Comparison of ENCODE assay signal across 25 cellular contexts in genomic region chr16:1082952-1083675, GRCh38. TPM values are rescaled to one million over a fixed set of nuclear protein-coding genes. Genes with fewer than 3 reads are reported as not detected.
DNase-seq lines count a peak whose midpoint lies in the region; ATAC-seq, FAIRE-seq and TF ChIP-seq lines count a peak whose summit lies in the region.
"Had no signal": no experiment of that assay in that cellular context is flagged by ENCODE, and none has a peak within 500 bp of the region (broad histone marks: within the 10 kb centered on the region; RNA-seq: fewer than 3 reads in every experiment).

No MANE protein-coding gene starts in this region.

- intact Hi-C loops in HepG2 (cut with micrococcal nuclease; ENCODE audit: unreplicated experiment): no loop called here
- intact Hi-C loops in right lobe of liver (cut with DNase I): no loop called here
- intact Hi-C loops in PC-3 (cut with micrococcal nuclease): no loop called here

- no peaks in the 10 kb centered on the region for H3F3A ChIP-seq in PC-3 (ENCODE audit: low read length, unreplicated experiment)

- in situ Hi-C loops in HepG2 (cut with HindIII; ENCODE audit: extremely low pct_ligation_motif_present, low pct_unique_long_range_greater_than_20kb): no loop called here

- H3K9ac ChIP-seq in HepG2 (ENCODE audit: insufficient read depth, low read depth, low read length) (peak overlapping the region; percentile 46), PC-3 (ENCODE audit: low read length) (peak overlapping the region; percentile 49; the same call in 1 of the 2 replicates)

- peak; percentile 6; the same call in 2 of the 3 replicates for ATAC-seq in HepG2
- ATAC-seq in right lobe of liver: no peak
- ATAC-seq in PC-3: peak; percentile 56
- no peak for ATAC-seq in GM18511 (IDR thresholded peaks at IDR 0.05; ENCODE audit: unreplicated experiment)
- ATAC-seq: activated CD4-positive, CD25-positive, alpha-beta regulatory T cell treated with anti-CD3 and anti-CD28 coated beads, Interleukin-2, amount 50 U/mL, for 24 hours; activated CD8-positive, alpha-beta T cell treated with anti-CD3 and anti-CD28 coated beads, Interleukin-2, amount 10 ng/mL, durations not matched to agents 7 days and 5 days; left lung; naive thymus-derived CD8-positive, alpha-beta T cell; stimulated activated naive CD8-positive, alpha-beta T cell treated with anti-CD3 and anti-CD28 coated beads, Interleukin-15, amount 100 ng/mL, for 72 hours had no signal

- H2AFZ ChIP-seq in HepG2 (ENCODE audit: low read length): no peak overlapping the region
- no peak overlapping the region for H2AFZ ChIP-seq in PC-3 (ENCODE audit: low read length)

- no peaks in the 10 kb centered on the region for H3K79me2 ChIP-seq in HepG2 (ENCODE audit: insufficient read depth, low read length)
- no peaks in the 10 kb centered on the region for H3K79me2 ChIP-seq in PC-3 (ENCODE audit: low read length)

- H3K9me2 ChIP-seq in PC-3 (replicated peaks; ENCODE audit: low read length): no peaks in the 10 kb centered on the region

- FAIRE-seq in HepG2 (lab: Jason Lieb, UNC): no peak
- FAIRE-seq in frontal cortex (lab: Jason Lieb, UNC): no peak
- FAIRE-seq: A204.1 had no signal

- peaks cover 11% of the 10 kb centered on the region for H3K9me3 Mint-ChIP-seq in glutamatergic neuron (ENCODE audit: unreplicated experiment)

- peaks cover 71% of the 10 kb centered on the region for H3K4me1 ChIP-seq in HepG2 (ENCODE audit: insufficient read depth, low read length)
- H3K4me1 ChIP-seq in right lobe of liver: peaks cover 0 to 23% (median 7%) of the 10 kb centered on the region in 4 donors
- H3K4me1 ChIP-seq in PC-3 (ENCODE audit: insufficient read depth, low read length): peaks cover 26% of the 10 kb centered on the region
- H3K4me1 ChIP-seq: left lung had no signal

- no peaks in the 10 kb centered on the region for H4K20me1 ChIP-seq in HepG2 (ENCODE audit: insufficient read depth, low read length)
- no peaks in the 10 kb centered on the region for H4K20me1 ChIP-seq in PC-3 (ENCODE audit: low read length)

- TF ChIP-seq CTCF in HepG2 (CRISPR knock-in tag; IDR thresholded peaks at IDR 0.05) (no peak), right lobe of liver (IDR thresholded peaks at IDR 0.05) (no peak), PC-3 (conservative IDR thresholded peaks at IDR 0.05; ENCODE audit: low read depth, low read length) (no peak), glutamatergic neuron (IDR thresholded peaks at IDR 0.05; ENCODE audit: partially characterized antibody, unreplicated experiment) (no peak)

- H3K27me3 ChIP-seq in HepG2 (ENCODE audit: control insufficient read depth in 1 of 2, insufficient read depth in 2 of 2, low read length in 2 of 2): peaks cover 0 to 16% of the 10 kb centered on the region in 2 experiments; a peak in 1 of 5 replicates
- no peaks in the 10 kb centered on the region for H3K27me3 ChIP-seq in right lobe of liver
- no peaks in the 10 kb centered on the region for H3K27me3 ChIP-seq in PC-3 (ENCODE audit: low read length)
- H3K27me3 ChIP-seq: cardiac muscle cell had no signal

- POLR2A ChIA-PET in HepG2 (lab: Yijun Ruan, JAX): interaction anchor here (1.0 to 3.6 kb wide), 3 partner anchors 8 to 14 kb away, joined by 4 to 14 read pairs (median 7); no protein-coding TSS in a partner anchor
- POLR2A ChIA-PET in PC-3 (lab: Charles Lee; ENCODE audit: unreplicated experiment): no interaction called here

- H3K9me3 ChIP-seq in HepG2 (ENCODE audit: low read length) (peaks cover 8% of the 10 kb centered on the region), right lobe of liver (no peaks in the 10 kb centered on the region), PC-3 (ENCODE audit: low read length) (0 out of 2 replicates have a peak, but pooled peaks cover 3% of the 10 kb centered on the region)

- peak overlapping the region; percentile 42 for H3K4me2 ChIP-seq in HepG2 (ENCODE audit: low read depth, low read length)
- H3K4me2 ChIP-seq in PC-3 (ENCODE audit: low read length): peak overlapping the region; percentile 50

- 0 out of 4 replicates have a peak, but pooled peaks of 1 of the 2 experiments have one; percentile 7 for TF ChIP-seq POLR2A in HepG2 (IDR thresholded peaks at IDR 0.05; ENCODE audit: insufficient read depth in 1 of 2, low read depth in 2 of 2, low read length in 2 of 2)
- no peak for TF ChIP-seq POLR2A in right lobe of liver (IDR thresholded peaks at IDR 0.05)

- H3K4me1 Mint-ChIP-seq in glutamatergic neuron (ENCODE audit: low read depth, unreplicated experiment): peaks cover under 1% of the 10 kb centered on the region
- H3K4me1 Mint-ChIP-seq: mesothelial cell of epicardium; naive thymus-derived CD8-positive, alpha-beta T cell; stimulated activated naive CD8-positive, alpha-beta T cell treated with anti-CD3 and anti-CD28 coated beads, Interleukin-15, amount 100 ng/mL, for 72 hours had no signal

- peaks cover 6% of the 10 kb centered on the region for H3K27me3 Mint-ChIP-seq in glutamatergic neuron (ENCODE audit: unreplicated experiment)

- WGBS in HepG2 (ENCODE audit: low lambda C conversion rate): 47% methylated on average over 6 of the region's 34 CpGs
- no CpG with 5 or more reads among the region's 34 CpGs for WGBS in right lobe of liver (ENCODE audit: insufficient coverage, low coverage, low lambda C conversion rate, missing lambda C conversion rate)

- TF ChIP-seq RAD21 in HepG2 (CRISPR knock-in tag; IDR thresholded peaks at IDR 0.05): no peak

- BruUV-seq in HepG2 (replicated peaks; lab: Mats Ljungman, UMichigan) (no TSS peak), PC-3 (replicated peaks; lab: Mats Ljungman, UMichigan) (no TSS peak)

- peaks cover 10% of the 10 kb centered on the region for H3K36me3 Mint-ChIP-seq in glutamatergic neuron (ENCODE audit: unreplicated experiment)
- H3K36me3 Mint-ChIP-seq: mesothelial cell of epicardium had no signal

- no peak overlapping the region for H3K4me3 Mint-ChIP-seq in glutamatergic neuron (ENCODE audit: unreplicated experiment)
- H3K4me3 Mint-ChIP-seq: activated CD8-positive, alpha-beta T cell treated with anti-CD3 and anti-CD28 coated beads, Interleukin-2, amount 10 ng/mL, durations not matched to agents 7 days and 5 days; mesothelial cell of epicardium; naive thymus-derived CD8-positive, alpha-beta T cell; stimulated activated naive CD8-positive, alpha-beta T cell treated with anti-CD3 and anti-CD28 coated beads, Interleukin-15, amount 100 ng/mL, for 72 hours had no signal

- H3K4me3 ChIP-seq in HepG2 (replicated peaks in 1 of 3; ENCODE audit: insufficient read depth in 1 of 3, low read depth in 2 of 3, low read length in 3 of 3): peak overlapping the region in 2 of 3 experiments; percentile 33 to 44; a peak in 3 of 6 replicates
- no peak overlapping the region for H3K4me3 ChIP-seq in right lobe of liver
- peak overlapping the region; percentile 17; the same call in 1 of the 2 replicates for H3K4me3 ChIP-seq in PC-3 (ENCODE audit: low read length)
- H3K4me3 ChIP-seq: cardiac muscle cell, left lung, tibial artery had no signal

- TF ChIP-seq EP300 in HepG2 (IDR thresholded peaks at IDR 0.05; ENCODE audit: low read depth in 2 of 2, low read length in 2 of 2) (no peak), HepG2 (CRISPR knock-in tag; IDR thresholded peaks at IDR 0.05; ENCODE audit: borderline replicate concordance) (no peak)

- CTCF ChIA-PET in HepG2 (lab: Yijun Ruan, JAX; ENCODE audit: low intra/inter-chr PET ratio, low total read pairs): no interaction called here
- CTCF ChIA-PET in PC-3 (lab: Charles Lee): no interaction called here

- H3K27ac ChIP-seq in HepG2 (ENCODE audit: extremely low read length, insufficient read depth, low read length): peak overlapping the region; percentile 70
- H3K27ac ChIP-seq in right lobe of liver: no peak overlapping the region
- H3K27ac ChIP-seq in PC-3 (ENCODE audit: low read length): peak overlapping the region; percentile 37
- H3K27ac ChIP-seq: cardiac muscle cell, left lung had no signal

- no peak overlapping the region for H3K27ac Mint-ChIP-seq in glutamatergic neuron (ENCODE audit: unreplicated experiment)
- H3K27ac Mint-ChIP-seq: activated CD8-positive, alpha-beta T cell treated with anti-CD3 and anti-CD28 coated beads, Interleukin-2, amount 10 ng/mL, durations not matched to agents 7 days and 5 days; mesothelial cell of epicardium; naive thymus-derived CD8-positive, alpha-beta T cell; stimulated activated naive CD8-positive, alpha-beta T cell treated with anti-CD3 and anti-CD28 coated beads, Interleukin-15, amount 100 ng/mL, for 72 hours had no signal

- H3K36me3 ChIP-seq in HepG2 (replicated peaks in 1 of 2; ENCODE audit: control insufficient read depth in 1 of 2, insufficient read depth in 2 of 2, low read length in 2 of 2) (no peaks in the 10 kb centered on the region), right lobe of liver (no peaks in the 10 kb centered on the region), PC-3 (ENCODE audit: low read depth, low read length) (no peaks in the 10 kb centered on the region)
- H3K36me3 ChIP-seq: BE2C, cardiac muscle cell, left lung, tibial artery had no signal

- DNase-seq in HepG2 (ENCODE audit: low spot score) (peak; percentile 49), right lobe of liver (no peak), PC-3 (peak; percentile 57), glutamatergic neuron (peak; percentile 18), GF-D8 (lab: John Stamatoyannopoulos, UW) (no peak), frontal cortex (ENCODE audit: low spot score in 2 of 2) (no peak), pons (ENCODE audit: low spot score) (no peak)
- DNase-seq: activated CD8-positive, alpha-beta T cell treated with anti-CD3 and anti-CD28 coated beads, Interleukin-2, amount 10 ng/mL, durations not matched to agents 7 days and 5 days; activated naive CD4-positive, alpha-beta T cell treated with Interleukin-2 at 50 U/mL for 16 hours; amygdala; BE2C; cortex of kidney; head of caudate nucleus; left lung; naive thymus-derived CD8-positive, alpha-beta T cell; NCI-H1417; NCI-H2107; stimulated activated naive CD8-positive, alpha-beta T cell treated with anti-CD3 and anti-CD28 coated beads, Interleukin-15, amount 100 ng/mL, for 72 hours; tibial artery had no signal

RNA-seq across cellular contexts. Expression of gene SSTR5, which starts 10.6 kb away (rescaled TPM):
- total RNA-seq in HepG2 (2016; rRNA removed; fragmentation: Illumina TruSeq; extraction: Trizol) (0.14 and 0.49 TPM in 2 replicates), right lobe of liver (not detected), PC-3 (2014; rRNA removed) (0.51 and 1.0 TPM in 2 replicates), glutamatergic neuron (ENCODE audit: unreplicated experiment) (1.3 TPM), frontal cortex (not detected)
- total RNA-seq in HepG2 (2016; cell fraction: cytosol; rRNA removed; fragmentation: Illumina TruSeq; extraction: Trizol; ENCODE audit: low read depth): 0.18 TPM in 1 of 2 replicates, not detected in the other
- 0.22 TPM in 1 of 2 replicates, not detected in the other for total RNA-seq in HepG2 (2016; cell fraction: insoluble cytoplasmic fraction; rRNA removed; fragmentation: Illumina TruSeq; extraction: Trizol)
- 0.14 and 0.15 TPM in 2 replicates for total RNA-seq in HepG2 (2016; cell fraction: membrane; rRNA removed; fragmentation: Illumina TruSeq; extraction: Trizol)
- total RNA-seq in HepG2 (2016; cell fraction: nucleus; rRNA removed; fragmentation: Illumina TruSeq; extraction: Trizol): not detected in 2 replicates
- 0.20 and 0.26 TPM in 2 replicates for polyA plus RNA-seq in HepG2 (2011; rRNA removed)
- 0.55 and 0.79 TPM in 2 replicates for polyA plus RNA-seq in HepG2 (2011; cell fraction: cytosol; rRNA removed)
- polyA plus RNA-seq in HepG2 (2011; cell fraction: nucleus; rRNA removed): 0.55 and 0.62 TPM in 2 replicates
- 1.3 and 2.0 TPM in 2 replicates for polyA plus RNA-seq in HepG2 (2012)
- not detected in 2 replicates for polyA plus RNA-seq in HepG2 (2016; cell fraction: cytosol; fragmentation: Illumina TruSeq; extraction: Trizol; ENCODE audit: low read depth)
- not detected in 2 replicates for polyA plus RNA-seq in HepG2 (2016; cell fraction: insoluble cytoplasmic fraction; fragmentation: Illumina TruSeq; extraction: Trizol; ENCODE audit: low read depth)
- 0.18 TPM in 1 of 2 replicates, not detected in the other for polyA plus RNA-seq in HepG2 (2016; cell fraction: membrane; fragmentation: Illumina TruSeq; extraction: Trizol; ENCODE audit: low read depth)
- polyA plus RNA-seq in HepG2 (2016; cell fraction: nucleus; fragmentation: Illumina TruSeq; extraction: Trizol; ENCODE audit: insufficient read depth, low read depth): 0.36 TPM in 1 of 2 replicates, not detected in the other
- 0.26 and 1.1 TPM in 2 replicates for polyA minus RNA-seq in HepG2 (2011; rRNA and poly(A)+ RNA removed; ENCODE audit: low replicate concordance)
- 0.44 and 0.59 TPM in 2 replicates for polyA minus RNA-seq in HepG2 (2011; cell fraction: cytosol; rRNA and poly(A)+ RNA removed)
- polyA minus RNA-seq in HepG2 (2011; cell fraction: nucleus; rRNA and poly(A)+ RNA removed): 0.26 TPM in 1 of 2 replicates, not detected in the other
- total RNA-seq: activated CD8-positive, alpha-beta T cell treated with anti-CD3 and anti-CD28 coated beads, Interleukin-2, amount 10 ng/mL, durations not matched to agents 7 days and 5 days; cardiac muscle cell; left lung; mesothelial cell of epicardium; naive thymus-derived CD8-positive, alpha-beta T cell; osteocyte had no signal
- polyA plus RNA-seq: cardiac muscle cell; naive thymus-derived CD8-positive, alpha-beta T cell had no signal

RNA-seq across cellular contexts. Expression of gene C1QTNF8, which starts 12.9 kb away (rescaled TPM):
- total RNA-seq in HepG2 (2016; rRNA removed; fragmentation: Illumina TruSeq; extraction: Trizol): 0.09 TPM in 1 of 2 replicates, not detected in the other
- total RNA-seq in HepG2 (2016; cell fraction: cytosol; rRNA removed; fragmentation: Illumina TruSeq; extraction: Trizol; ENCODE audit: low read depth): 0.20 TPM in 1 of 2 replicates, not detected in the other
- total RNA-seq in HepG2 (2016; cell fraction: insoluble cytoplasmic fraction; rRNA removed; fragmentation: Illumina TruSeq; extraction: Trizol): not detected in 2 replicates
- not detected in 2 replicates for total RNA-seq in HepG2 (2016; cell fraction: membrane; rRNA removed; fragmentation: Illumina TruSeq; extraction: Trizol)
- total RNA-seq in HepG2 (2016; cell fraction: nucleus; rRNA removed; fragmentation: Illumina TruSeq; extraction: Trizol): 0.22 TPM in 1 of 2 replicates, not detected in the other
- polyA plus RNA-seq in HepG2 (2011; rRNA removed): not detected in 2 replicates
- not detected in 2 replicates for polyA plus RNA-seq in HepG2 (2011; cell fraction: cytosol; rRNA removed)
- polyA plus RNA-seq in HepG2 (2011; cell fraction: nucleus; rRNA removed): 0.13 TPM in 1 of 2 replicates, not detected in the other
- polyA plus RNA-seq in HepG2 (2012): not detected in 2 replicates
- polyA plus RNA-seq in HepG2 (2016; cell fraction: cytosol; fragmentation: Illumina TruSeq; extraction: Trizol; ENCODE audit: low read depth): not detected in 2 replicates
- not detected in 2 replicates for polyA plus RNA-seq in HepG2 (2016; cell fraction: insoluble cytoplasmic fraction; fragmentation: Illumina TruSeq; extraction: Trizol; ENCODE audit: low read depth)
- polyA plus RNA-seq in HepG2 (2016; cell fraction: membrane; fragmentation: Illumina TruSeq; extraction: Trizol; ENCODE audit: low read depth): not detected in 2 replicates
- polyA plus RNA-seq in HepG2 (2016; cell fraction: nucleus; fragmentation: Illumina TruSeq; extraction: Trizol; ENCODE audit: insufficient read depth, low read depth): not detected in 2 replicates
- not detected in 2 replicates for polyA minus RNA-seq in HepG2 (2011; rRNA and poly(A)+ RNA removed; ENCODE audit: low replicate concordance)
- polyA minus RNA-seq in HepG2 (2011; cell fraction: cytosol; rRNA and poly(A)+ RNA removed): not detected in 2 replicates
- not detected in 2 replicates for polyA minus RNA-seq in HepG2 (2011; cell fraction: nucleus; rRNA and poly(A)+ RNA removed)
- not detected for total RNA-seq in right lobe of liver
- not detected in 2 replicates for total RNA-seq in PC-3 (2014; rRNA removed)
- not detected for total RNA-seq in glutamatergic neuron (ENCODE audit: unreplicated experiment)
- not detected for total RNA-seq in frontal cortex
- total RNA-seq: activated CD8-positive, alpha-beta T cell treated with anti-CD3 and anti-CD28 coated beads, Interleukin-2, amount 10 ng/mL, durations not matched to agents 7 days and 5 days; left lung; mesothelial cell of epicardium; naive thymus-derived CD8-positive, alpha-beta T cell; osteocyte had no signal
- polyA plus RNA-seq: cardiac muscle cell; naive thymus-derived CD8-positive, alpha-beta T cell had no signal

Comparison
In these comparisons a context has a peak if more than half of its experiments do, and no peak if none do; other contexts are left out.
1. ATAC-seq: peak in HepG2 (single experiment) and PC-3 (single experiment); none in right lobe of liver (0 of 4) and GM18511 (single experiment).
2. DNase-seq: peak in HepG2 (single experiment), PC-3 (single experiment) and glutamatergic neuron (single experiment); none in right lobe of liver (0 of 3), GF-D8 (single experiment), frontal cortex (0 of 2) and pons (single experiment).
3. H3K27ac ChIP-seq: peak in HepG2 (single experiment) and PC-3 (single experiment); none in right lobe of liver (0 of 3).
4. H3K4me3 ChIP-seq: peak in HepG2 (2 of 3) and PC-3 (single experiment); none in right lobe of liver (0 of 3).